Comparison of ENCODE assay signal across 1 cellular context in the genomic region with DNA sequence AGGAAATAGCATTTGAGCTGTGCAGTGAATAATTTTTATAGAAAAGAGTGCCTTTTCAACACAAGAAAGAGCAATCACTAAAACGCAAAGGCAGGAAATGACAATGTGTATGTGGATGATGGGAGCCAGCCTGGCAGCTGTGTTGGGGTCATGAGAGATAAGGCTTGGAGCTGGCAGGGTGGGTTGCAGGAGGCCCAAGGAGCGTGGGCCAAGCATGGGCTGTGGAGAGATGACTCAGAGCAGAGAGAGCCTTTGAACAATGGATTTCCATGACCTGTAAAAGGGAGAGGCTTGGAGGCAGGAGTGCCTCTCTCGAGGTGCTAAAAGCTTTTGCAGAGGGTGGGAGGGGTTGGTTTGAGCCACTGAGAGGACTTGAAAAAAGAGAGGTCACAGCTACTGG.
TF ChIP-seq lines count a peak whose summit lies in the region.

No MANE protein-coding gene starts in this region.

TF ChIP-seq in K562, 482 proteins besides CTCF, POLR2A, EP300 and RAD21 (continued from another document):
- TF ChIP-seq, protein P1, sequence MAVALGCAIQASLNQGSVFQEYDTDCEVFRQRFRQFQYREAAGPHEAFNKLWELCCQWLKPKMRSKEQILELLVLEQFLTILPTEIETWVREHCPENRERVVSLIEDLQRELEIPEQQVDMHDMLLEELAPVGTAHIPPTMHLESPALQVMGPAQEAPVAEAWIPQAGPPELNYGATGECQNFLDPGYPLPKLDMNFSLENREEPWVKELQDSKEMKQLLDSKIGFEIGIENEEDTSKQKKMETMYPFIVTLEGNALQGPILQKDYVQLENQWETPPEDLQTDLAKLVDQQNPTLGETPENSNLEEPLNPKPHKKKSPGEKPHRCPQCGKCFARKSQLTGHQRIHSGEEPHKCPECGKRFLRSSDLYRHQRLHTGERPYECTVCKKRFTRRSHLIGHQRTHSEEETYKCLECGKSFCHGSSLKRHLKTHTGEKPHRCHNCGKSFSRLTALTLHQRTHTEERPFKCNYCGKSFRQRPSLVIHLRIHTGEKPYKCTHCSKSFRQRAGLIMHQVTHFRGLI (CRISPR knock-in tag; IDR thresholded peaks at IDR 0.05) = no peak
- TF ChIP-seq POLR2H (tag; IDR thresholded peaks at IDR 0.05; ENCODE audit: low read depth) = no peak
